Comparison of ENCODE assay signal across 1 cellular context in the genomic region with DNA sequence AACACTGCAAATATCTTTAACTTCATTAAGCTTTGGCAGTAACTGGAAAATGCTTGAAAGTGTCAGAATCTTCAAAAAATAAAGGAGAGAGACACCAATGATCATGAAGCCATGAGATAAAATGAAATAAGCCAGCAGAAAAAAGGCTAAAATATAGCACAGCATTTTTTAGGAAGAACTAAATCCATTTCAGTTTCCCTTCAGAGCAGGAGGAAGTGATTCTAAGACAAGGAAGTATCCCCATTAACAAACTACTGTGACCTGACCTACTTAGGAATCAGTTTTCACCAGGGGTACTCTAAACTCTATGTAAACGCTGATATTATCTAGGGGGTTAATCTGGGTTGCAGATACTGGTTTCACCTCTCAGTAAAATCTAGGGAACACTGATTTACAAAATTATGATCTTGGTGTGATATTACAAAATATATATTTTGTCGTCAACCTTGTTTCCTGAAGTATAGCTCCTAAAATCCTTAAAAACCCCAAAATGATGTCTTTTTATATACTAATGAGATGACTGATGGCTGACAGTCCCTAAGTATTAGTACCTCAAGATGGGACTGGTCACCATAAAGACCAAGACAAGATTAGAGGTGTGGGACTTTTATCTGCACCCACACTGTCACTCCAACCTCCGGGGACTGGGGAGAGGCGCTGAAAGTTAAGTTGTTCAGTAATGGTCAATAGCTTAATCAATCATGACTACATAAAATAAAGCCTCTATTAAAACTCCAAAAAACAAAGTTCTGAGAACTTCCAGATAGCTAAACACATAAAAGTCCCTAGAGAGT.
TF ChIP-seq lines count a peak whose summit lies in the region.

No MANE protein-coding gene starts in this region.

TF ChIP-seq in GM23338, 12 proteins besides CTCF, POLR2A, EP300 and RAD21 (continued from another document):
- TF ChIP-seq, protein P1, sequence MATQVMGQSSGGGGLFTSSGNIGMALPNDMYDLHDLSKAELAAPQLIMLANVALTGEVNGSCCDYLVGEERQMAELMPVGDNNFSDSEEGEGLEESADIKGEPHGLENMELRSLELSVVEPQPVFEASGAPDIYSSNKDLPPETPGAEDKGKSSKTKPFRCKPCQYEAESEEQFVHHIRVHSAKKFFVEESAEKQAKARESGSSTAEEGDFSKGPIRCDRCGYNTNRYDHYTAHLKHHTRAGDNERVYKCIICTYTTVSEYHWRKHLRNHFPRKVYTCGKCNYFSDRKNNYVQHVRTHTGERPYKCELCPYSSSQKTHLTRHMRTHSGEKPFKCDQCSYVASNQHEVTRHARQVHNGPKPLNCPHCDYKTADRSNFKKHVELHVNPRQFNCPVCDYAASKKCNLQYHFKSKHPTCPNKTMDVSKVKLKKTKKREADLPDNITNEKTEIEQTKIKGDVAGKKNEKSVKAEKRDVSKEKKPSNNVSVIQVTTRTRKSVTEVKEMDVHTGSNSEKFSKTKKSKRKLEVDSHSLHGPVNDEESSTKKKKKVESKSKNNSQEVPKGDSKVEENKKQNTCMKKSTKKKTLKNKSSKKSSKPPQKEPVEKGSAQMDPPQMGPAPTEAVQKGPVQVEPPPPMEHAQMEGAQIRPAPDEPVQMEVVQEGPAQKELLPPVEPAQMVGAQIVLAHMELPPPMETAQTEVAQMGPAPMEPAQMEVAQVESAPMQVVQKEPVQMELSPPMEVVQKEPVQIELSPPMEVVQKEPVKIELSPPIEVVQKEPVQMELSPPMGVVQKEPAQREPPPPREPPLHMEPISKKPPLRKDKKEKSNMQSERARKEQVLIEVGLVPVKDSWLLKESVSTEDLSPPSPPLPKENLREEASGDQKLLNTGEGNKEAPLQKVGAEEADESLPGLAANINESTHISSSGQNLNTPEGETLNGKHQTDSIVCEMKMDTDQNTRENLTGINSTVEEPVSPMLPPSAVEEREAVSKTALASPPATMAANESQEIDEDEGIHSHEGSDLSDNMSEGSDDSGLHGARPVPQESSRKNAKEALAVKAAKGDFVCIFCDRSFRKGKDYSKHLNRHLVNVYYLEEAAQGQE (IDR thresholded peaks at IDR 0.05; ENCODE audit: unreplicated experiment), result no peak
- TF ChIP-seq POLR2AphosphoS5 (IDR thresholded peaks at IDR 0.05; ENCODE audit: low read depth) (no peak), ZNF462 (CRISPR knock-in tag; IDR thresholded peaks at IDR 0.05) (no peak), NANOG (IDR thresholded peaks at IDR 0.05; ENCODE audit: borderline replicate concordance) (no peak)
